Comparison of ENCODE assay signal across 1 cellular context in the genomic region with DNA sequence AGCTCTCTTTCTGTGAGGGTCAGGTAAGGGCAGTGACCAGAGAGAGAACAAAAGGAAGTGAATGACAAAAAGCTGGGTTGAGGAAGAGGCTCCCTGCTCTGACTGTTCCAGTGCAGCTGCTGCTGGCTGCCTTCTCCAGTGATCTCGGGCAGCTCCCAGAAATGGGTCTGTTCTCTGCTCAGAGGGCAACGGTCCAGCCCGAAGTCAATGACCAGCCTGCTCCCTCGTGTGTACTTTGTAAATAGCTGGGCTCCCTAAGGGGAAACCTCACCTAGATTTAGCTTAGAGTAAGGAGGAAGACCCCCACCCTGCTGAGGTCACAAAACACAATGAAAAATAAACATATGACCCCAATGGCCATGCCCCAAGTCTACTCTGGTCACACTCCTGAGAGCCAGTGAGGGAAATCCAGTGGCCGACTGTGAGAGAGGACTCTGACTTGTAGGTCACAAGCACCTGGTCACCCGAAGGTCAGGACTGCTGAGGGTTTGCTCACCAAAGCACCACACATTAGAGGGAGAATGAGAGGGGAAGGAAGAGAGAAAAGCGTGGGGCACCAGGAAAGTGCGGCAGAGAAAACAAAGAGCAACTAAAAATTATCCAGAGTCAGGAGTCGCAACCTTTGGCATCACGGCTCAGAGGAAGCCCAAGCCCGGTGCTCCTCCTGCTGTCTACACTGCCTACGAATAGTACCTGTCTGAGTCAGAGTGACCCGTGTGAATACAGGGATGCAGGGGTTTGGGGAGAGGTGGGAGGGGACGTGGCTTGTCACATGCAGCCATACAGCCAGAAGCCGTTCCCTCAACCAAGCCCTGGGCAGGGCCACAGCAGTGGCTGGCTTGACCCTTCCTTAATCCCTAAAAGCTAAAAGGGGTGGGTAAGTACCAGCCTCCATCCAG.
TF ChIP-seq lines count a peak whose summit lies in the region.

No MANE protein-coding gene starts in this region.

TF ChIP-seq in HepG2, 621 proteins besides CTCF, POLR2A, EP300 and RAD21 (continued from another document and continues in another):
- TF ChIP-seq, protein P1, sequence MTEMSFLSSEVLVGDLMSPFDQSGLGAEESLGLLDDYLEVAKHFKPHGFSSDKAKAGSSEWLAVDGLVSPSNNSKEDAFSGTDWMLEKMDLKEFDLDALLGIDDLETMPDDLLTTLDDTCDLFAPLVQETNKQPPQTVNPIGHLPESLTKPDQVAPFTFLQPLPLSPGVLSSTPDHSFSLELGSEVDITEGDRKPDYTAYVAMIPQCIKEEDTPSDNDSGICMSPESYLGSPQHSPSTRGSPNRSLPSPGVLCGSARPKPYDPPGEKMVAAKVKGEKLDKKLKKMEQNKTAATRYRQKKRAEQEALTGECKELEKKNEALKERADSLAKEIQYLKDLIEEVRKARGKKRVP (CRISPR knock-in tag; IDR thresholded peaks at IDR 0.05) = no peak
- TF ChIP-seq ZBTB1 (CRISPR knock-in tag; IDR thresholded peaks at IDR 0.05; ENCODE audit: borderline replicate concordance) = no peak
- peak; percentile 35; the same call in 1 of the 2 replicates for TF ChIP-seq ZMYM4 (CRISPR knock-in tag; IDR thresholded peaks at IDR 0.05)
- TF ChIP-seq, protein P2, sequence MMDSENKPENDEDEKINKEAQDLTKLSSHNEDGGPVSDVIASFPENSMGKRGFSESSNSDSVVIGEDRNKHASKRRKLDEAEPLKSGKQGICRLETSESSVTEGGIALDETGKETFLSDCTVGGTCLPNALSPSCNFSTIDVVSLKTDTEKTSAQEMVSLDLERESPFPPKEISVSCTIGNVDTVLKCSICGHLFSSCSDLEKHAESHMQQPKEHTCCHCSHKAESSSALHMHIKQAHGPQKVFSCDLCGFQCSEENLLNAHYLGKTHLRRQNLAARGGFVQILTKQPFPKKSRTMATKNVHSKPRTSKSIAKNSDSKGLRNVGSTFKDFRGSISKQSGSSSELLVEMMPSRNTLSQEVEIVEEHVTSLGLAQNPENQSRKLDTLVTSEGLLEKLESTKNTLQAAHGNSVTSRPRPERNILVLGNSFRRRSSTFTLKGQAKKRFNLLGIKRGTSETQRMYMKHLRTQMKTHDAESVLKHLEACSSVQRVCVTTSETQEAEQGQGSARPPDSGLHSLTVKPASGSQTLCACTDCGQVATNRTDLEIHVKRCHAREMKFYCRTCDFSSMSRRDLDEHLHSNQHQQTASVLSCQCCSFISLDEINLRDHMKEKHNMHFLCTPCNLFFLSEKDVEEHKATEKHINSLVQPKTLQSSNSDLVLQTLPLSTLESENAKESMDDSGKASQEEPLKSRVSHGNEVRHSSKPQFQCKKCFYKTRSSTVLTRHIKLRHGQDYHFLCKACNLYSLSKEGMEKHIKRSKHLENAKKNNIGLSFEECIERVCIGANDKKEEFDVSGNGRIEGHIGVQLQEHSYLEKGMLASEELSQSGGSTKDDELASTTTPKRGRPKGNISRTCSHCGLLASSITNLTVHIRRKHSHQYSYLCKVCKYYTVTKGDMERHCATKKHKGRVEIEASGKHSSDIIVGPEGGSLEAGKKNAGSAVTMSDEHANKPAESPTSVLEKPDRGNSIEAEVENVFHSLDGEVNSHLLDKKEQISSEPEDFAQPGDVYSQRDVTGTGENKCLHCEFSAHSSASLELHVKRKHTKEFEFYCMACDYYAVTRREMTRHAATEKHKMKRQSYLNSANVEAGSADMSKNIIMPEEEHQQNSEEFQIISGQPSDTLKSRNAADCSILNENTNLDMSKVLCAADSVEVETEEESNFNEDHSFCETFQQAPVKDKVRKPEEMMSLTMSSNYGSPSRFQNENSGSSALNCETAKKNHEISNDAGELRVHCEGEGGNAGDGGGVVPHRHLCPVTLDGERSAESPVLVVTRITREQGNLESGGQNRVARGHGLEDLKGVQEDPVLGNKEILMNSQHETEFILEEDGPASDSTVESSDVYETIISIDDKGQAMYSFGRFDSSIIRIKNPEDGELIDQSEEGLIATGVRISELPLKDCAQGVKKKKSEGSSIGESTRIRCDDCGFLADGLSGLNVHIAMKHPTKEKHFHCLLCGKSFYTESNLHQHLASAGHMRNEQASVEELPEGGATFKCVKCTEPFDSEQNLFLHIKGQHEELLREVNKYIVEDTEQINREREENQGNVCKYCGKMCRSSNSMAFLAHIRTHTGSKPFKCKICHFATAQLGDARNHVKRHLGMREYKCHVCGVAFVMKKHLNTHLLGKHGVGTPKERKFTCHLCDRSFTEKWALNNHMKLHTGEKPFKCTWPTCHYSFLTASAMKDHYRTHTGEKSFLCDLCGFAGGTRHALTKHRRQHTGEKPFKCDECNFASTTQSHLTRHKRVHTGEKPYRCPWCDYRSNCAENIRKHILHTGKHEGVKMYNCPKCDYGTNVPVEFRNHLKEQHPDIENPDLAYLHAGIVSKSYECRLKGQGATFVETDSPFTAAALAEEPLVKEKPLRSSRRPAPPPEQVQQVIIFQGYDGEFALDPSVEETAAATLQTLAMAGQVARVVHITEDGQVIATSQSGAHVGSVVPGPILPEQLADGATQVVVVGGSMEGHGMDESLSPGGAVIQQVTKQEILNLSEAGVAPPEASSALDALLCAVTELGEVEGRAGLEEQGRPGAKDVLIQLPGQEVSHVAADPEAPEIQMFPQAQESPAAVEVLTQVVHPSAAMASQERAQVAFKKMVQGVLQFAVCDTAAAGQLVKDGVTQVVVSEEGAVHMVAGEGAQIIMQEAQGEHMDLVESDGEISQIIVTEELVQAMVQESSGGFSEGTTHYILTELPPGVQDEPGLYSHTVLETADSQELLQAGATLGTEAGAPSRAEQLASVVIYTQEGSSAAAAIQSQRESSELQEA (CRISPR knock-in tag; IDR thresholded peaks at IDR 0.05; ENCODE audit: not compliant biosample characterization) = no peak
- TF ChIP-seq PHF5A (CRISPR knock-in tag; IDR thresholded peaks at IDR 0.05; ENCODE audit: low read depth, unreplicated experiment) = no peak
- 0 out of 2 replicates have a peak, but pooled peaks have one; percentile 25 for TF ChIP-seq ZNF724P (CRISPR knock-in tag; IDR thresholded peaks at IDR 0.05; ENCODE audit: borderline replicate concordance)
- TF ChIP-seq, protein P3, sequence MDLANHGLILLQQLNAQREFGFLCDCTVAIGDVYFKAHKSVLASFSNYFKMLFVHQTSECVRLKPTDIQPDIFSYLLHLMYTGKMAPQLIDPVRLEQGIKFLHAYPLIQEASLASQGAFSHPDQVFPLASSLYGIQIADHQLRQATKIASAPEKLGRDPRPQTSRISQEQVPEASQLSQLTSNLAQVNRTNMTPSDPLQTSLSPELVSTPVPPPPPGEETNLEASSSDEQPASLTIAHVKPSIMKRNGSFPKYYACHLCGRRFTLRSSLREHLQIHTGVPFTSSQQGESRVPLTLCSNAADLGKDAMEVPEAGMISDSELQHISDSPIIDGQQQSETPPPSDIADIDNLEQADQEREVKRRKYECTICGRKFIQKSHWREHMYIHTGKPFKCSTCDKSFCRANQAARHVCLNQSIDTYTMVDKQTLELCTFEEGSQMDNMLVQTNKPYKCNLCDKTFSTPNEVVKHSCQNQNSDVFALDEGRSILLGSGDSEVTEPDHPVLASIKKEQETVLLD (CRISPR knock-in tag; IDR thresholded peaks at IDR 0.05; ENCODE audit: low read depth) = no peak
- no peak for TF ChIP-seq SP4 (CRISPR knock-in tag; IDR thresholded peaks at IDR 0.05)
- TF ChIP-seq ZNF598 (CRISPR knock-in tag; IDR thresholded peaks at IDR 0.05; ENCODE audit: borderline replicate concordance) = no peak
- TF ChIP-seq SOX6 (IDR thresholded peaks at IDR 0.05) = no peak
- no peak; the same call in 1 of the 2 replicates for TF ChIP-seq SOX6 (CRISPR knock-in tag; IDR thresholded peaks at IDR 0.05)
- TF ChIP-seq ZNF75D (CRISPR knock-in tag; IDR thresholded peaks at IDR 0.05; ENCODE audit: borderline replicate concordance) = no peak
- no peak for TF ChIP-seq ZNF644 (CRISPR knock-in tag; IDR thresholded peaks at IDR 0.05; ENCODE audit: low read depth)
- TF ChIP-seq MEIS2 (CRISPR knock-in tag; IDR thresholded peaks at IDR 0.05) = no peak
- TF ChIP-seq FOXJ3 (CRISPR knock-in tag; IDR thresholded peaks at IDR 0.05; ENCODE audit: borderline replicate concordance) = peak; percentile 27; the same call in 1 of the 2 replicates
- peak; percentile 85; the same call in 1 of the 2 replicates for TF ChIP-seq ZSCAN20 (CRISPR knock-in tag; IDR thresholded peaks at IDR 0.05; ENCODE audit: borderline replicate concordance)
- TF ChIP-seq, protein P4, sequence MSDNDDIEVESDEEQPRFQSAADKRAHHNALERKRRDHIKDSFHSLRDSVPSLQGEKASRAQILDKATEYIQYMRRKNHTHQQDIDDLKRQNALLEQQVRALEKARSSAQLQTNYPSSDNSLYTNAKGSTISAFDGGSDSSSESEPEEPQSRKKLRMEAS (IDR thresholded peaks at IDR 0.05) = 0 out of 2 replicates have a peak, but pooled peaks have one; percentile 23
- 0 out of 2 replicates have a peak, but pooled peaks have one; percentile 39 for TF ChIP-seq ZNF563 (CRISPR knock-in tag; IDR thresholded peaks at IDR 0.05)
- TF ChIP-seq ZNF629 (CRISPR knock-in tag; conservative IDR thresholded peaks at IDR 0.05) = peak; percentile 91
- TF ChIP-seq FOXA1 (IDR thresholded peaks at IDR 0.05) = no peak
- TF ChIP-seq FOXA1 (CRISPR knock-in tag; IDR thresholded peaks at IDR 0.05) = peak; percentile 63; the same call in 1 of the 2 replicates
- 0 out of 2 replicates have a peak, but pooled peaks have one; percentile 59 for TF ChIP-seq ZNF549 (CRISPR knock-in tag; IDR thresholded peaks at IDR 0.05)
- no peak for TF ChIP-seq SMYD3 (CRISPR knock-in tag; IDR thresholded peaks at IDR 0.05)
- TF ChIP-seq, protein P5, sequence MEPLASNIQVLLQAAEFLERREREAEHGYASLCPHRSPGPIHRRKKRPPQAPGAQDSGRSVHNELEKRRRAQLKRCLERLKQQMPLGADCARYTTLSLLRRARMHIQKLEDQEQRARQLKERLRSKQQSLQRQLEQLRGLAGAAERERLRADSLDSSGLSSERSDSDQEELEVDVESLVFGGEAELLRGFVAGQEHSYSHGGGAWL (CRISPR knock-in tag; IDR thresholded peaks at IDR 0.05) = no peak
- TF ChIP-seq YEATS4 (CRISPR knock-in tag; IDR thresholded peaks at IDR 0.05; ENCODE audit: borderline replicate concordance) = peak; percentile 48; the same call in 1 of the 2 replicates
- TF ChIP-seq, protein P6, sequence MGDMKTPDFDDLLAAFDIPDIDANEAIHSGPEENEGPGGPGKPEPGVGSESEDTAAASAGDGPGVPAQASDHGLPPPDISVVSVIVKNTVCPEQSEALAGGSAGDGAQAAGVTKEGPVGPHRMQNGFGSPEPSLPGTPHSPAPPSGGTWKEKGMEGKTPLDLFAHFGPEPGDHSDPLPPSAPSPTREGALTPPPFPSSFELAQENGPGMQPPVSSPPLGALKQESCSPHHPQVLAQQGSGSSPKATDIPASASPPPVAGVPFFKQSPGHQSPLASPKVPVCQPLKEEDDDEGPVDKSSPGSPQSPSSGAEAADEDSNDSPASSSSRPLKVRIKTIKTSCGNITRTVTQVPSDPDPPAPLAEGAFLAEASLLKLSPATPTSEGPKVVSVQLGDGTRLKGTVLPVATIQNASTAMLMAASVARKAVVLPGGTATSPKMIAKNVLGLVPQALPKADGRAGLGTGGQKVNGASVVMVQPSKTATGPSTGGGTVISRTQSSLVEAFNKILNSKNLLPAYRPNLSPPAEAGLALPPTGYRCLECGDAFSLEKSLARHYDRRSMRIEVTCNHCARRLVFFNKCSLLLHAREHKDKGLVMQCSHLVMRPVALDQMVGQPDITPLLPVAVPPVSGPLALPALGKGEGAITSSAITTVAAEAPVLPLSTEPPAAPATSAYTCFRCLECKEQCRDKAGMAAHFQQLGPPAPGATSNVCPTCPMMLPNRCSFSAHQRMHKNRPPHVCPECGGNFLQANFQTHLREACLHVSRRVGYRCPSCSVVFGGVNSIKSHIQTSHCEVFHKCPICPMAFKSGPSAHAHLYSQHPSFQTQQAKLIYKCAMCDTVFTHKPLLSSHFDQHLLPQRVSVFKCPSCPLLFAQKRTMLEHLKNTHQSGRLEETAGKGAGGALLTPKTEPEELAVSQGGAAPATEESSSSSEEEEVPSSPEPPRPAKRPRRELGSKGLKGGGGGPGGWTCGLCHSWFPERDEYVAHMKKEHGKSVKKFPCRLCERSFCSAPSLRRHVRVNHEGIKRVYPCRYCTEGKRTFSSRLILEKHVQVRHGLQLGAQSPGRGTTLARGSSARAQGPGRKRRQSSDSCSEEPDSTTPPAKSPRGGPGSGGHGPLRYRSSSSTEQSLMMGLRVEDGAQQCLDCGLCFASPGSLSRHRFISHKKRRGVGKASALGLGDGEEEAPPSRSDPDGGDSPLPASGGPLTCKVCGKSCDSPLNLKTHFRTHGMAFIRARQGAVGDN (CRISPR knock-in tag; IDR thresholded peaks at IDR 0.05) = peak; percentile 17; the same call in 1 of the 2 replicates
- 0 out of 2 replicates have a peak, but pooled peaks have one; percentile 30 for TF ChIP-seq ZBTB42 (CRISPR knock-in tag; IDR thresholded peaks at IDR 0.05)
- TF ChIP-seq FOXA3 (CRISPR knock-in tag; IDR thresholded peaks at IDR 0.05) = peak; percentile 62
- 0 out of 2 replicates have a peak, but pooled peaks have one; percentile 12 for TF ChIP-seq ZNF292 (CRISPR knock-in tag; IDR thresholded peaks at IDR 0.05; ENCODE audit: borderline replicate concordance, low read depth)
- TF ChIP-seq HDAC1 (CRISPR knock-in tag; IDR thresholded peaks at IDR 0.05) = peak; percentile 66; the same call in 1 of the 2 replicates
- no peak for TF ChIP-seq SCMH1 (CRISPR knock-in tag; IDR thresholded peaks at IDR 0.05; ENCODE audit: borderline replicate concordance)
- no peak for TF ChIP-seq RFXAP (CRISPR knock-in tag; IDR thresholded peaks at IDR 0.05; ENCODE audit: borderline replicate concordance)
- no peak for TF ChIP-seq REXO4 (CRISPR knock-in tag; IDR thresholded peaks at IDR 0.05; ENCODE audit: borderline replicate concordance)
- TF ChIP-seq, protein P7, sequence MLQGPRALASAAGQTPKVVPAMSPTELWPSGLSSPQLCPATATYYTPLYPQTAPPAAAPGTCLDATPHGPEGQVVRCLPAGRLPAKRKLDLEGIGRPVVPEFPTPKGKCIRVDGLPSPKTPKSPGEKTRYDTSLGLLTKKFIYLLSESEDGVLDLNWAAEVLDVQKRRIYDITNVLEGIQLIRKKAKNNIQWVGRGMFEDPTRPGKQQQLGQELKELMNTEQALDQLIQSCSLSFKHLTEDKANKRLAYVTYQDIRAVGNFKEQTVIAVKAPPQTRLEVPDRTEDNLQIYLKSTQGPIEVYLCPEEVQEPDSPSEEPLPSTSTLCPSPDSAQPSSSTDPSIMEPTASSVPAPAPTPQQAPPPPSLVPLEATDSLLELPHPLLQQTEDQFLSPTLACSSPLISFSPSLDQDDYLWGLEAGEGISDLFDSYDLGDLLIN (CRISPR knock-in tag; IDR thresholded peaks at IDR 0.05; ENCODE audit: borderline replicate concordance) = no peak
- peak; percentile 66; the same call in 1 of the 2 replicates for TF ChIP-seq MTA1 (CRISPR knock-in tag; IDR thresholded peaks at IDR 0.05; ENCODE audit: borderline replicate concordance)
- TF ChIP-seq, protein P8, sequence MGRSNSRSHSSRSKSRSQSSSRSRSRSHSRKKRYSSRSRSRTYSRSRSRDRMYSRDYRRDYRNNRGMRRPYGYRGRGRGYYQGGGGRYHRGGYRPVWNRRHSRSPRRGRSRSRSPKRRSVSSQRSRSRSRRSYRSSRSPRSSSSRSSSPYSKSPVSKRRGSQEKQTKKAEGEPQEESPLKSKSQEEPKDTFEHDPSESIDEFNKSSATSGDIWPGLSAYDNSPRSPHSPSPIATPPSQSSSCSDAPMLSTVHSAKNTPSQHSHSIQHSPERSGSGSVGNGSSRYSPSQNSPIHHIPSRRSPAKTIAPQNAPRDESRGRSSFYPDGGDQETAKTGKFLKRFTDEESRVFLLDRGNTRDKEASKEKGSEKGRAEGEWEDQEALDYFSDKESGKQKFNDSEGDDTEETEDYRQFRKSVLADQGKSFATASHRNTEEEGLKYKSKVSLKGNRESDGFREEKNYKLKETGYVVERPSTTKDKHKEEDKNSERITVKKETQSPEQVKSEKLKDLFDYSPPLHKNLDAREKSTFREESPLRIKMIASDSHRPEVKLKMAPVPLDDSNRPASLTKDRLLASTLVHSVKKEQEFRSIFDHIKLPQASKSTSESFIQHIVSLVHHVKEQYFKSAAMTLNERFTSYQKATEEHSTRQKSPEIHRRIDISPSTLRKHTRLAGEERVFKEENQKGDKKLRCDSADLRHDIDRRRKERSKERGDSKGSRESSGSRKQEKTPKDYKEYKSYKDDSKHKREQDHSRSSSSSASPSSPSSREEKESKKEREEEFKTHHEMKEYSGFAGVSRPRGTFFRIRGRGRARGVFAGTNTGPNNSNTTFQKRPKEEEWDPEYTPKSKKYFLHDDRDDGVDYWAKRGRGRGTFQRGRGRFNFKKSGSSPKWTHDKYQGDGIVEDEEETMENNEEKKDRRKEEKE (IDR thresholded peaks at IDR 0.05) = no peak
